Comparison of ENCODE assay signal across 9 cellular contexts in the genomic region with DNA sequence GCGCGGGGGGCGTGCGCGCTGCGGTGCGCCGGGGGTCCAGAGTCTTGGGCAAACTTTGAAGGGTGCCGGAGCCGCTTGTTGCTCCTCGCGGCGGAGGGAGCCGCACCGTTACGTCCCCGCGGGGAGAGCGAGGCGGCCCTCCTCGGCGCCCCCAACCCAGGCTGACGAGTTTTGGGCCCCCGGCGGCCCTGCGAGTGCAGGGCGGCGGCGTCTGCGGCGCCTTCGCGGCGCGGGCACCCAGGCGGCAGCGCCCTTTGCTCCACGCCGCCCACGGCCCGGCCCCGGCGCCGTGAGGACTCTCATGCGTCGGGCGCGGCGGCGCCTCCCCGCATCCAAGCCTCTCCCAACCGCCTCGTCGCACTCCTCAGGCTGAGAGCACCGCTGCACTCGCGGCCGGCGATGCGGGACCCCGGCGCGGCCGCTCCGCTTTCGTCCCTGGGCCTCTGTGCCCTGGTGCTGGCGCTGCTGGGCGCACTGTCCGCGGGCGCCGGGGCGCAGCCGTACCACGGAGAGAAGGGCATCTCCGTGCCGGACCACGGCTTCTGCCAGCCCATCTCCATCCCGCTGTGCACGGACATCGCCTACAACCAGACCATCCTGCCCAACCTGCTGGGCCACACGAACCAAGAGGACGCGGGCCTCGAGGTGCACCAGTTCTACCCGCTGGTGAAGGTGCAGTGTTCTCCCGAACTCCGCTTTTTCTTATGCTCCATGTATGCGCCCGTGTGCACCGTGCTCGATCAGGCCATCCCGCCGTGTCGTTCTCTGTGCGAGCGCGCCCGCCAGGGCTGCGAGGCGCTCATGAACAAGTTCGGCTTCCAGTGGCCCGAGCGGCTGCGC. TPM values are rescaled to one million over a fixed set of nuclear protein-coding genes. Genes with fewer than 3 reads are reported as not detected.
DNase-seq lines count a peak whose midpoint lies in the region; ATAC-seq, FAIRE-seq and TF ChIP-seq lines count a peak whose summit lies in the region.
"Had no signal": no experiment of that assay in that cellular context is flagged by ENCODE, and none has a peak within 500 bp of the region (broad histone marks: within the 10 kb centered on the region; RNA-seq: fewer than 3 reads in every experiment).

No MANE protein-coding gene starts in this region.

- ATAC-seq in GM18498 (IDR thresholded peaks at IDR 0.05; ENCODE audit: unreplicated experiment) (peak; percentile 19), HG02642 (IDR thresholded peaks at IDR 0.05; ENCODE audit: poor library complexity, unreplicated experiment) (peak; percentile 9), right cardiac atrium (peak; percentile 5 to 8)
- no peak for ATAC-seq in activated naive CD8-positive, alpha-beta T cell treated with anti-CD3 and anti-CD28 coated beads, Interleukin-2, amount 10 ng/mL, durations not matched to agents 7 days and 5 days (ENCODE audit: low read depth)

- H3K4me3 ChIP-seq in OCI-LY3 (ENCODE audit: low read length) (peak overlapping the region; percentile 79), right cardiac atrium (ENCODE audit: low read length) (peak overlapping the region; percentile 68), skeletal muscle cell (ENCODE audit: low read depth, low read length) (peak overlapping the region; percentile 69)

- H3K9me3 ChIP-seq in OCI-LY3 (ENCODE audit: insufficient read depth, low read length) (no peaks in the 10 kb centered on the region), right cardiac atrium (ENCODE audit: control insufficient read depth, low read length) (no peaks in the 10 kb centered on the region)

- no peak overlapping the region for H3K27ac Mint-ChIP-seq in activated naive CD8-positive, alpha-beta T cell treated with anti-CD3 and anti-CD28 coated beads, Interleukin-2, amount 10 ng/mL, durations not matched to agents 7 days and 5 days

- WGBS in right cardiac atrium: under 1% methylated on average over 105 of the region's 105 CpGs

- H3K4me3 Mint-ChIP-seq in activated naive CD8-positive, alpha-beta T cell treated with anti-CD3 and anti-CD28 coated beads, Interleukin-2, amount 10 ng/mL, durations not matched to agents 7 days and 5 days: peak overlapping the region; percentile 84

- H3K4me1 ChIP-seq in OCI-LY3 (ENCODE audit: low read length) (peaks cover 10% of the 10 kb centered on the region), right cardiac atrium (ENCODE audit: control insufficient read depth, insufficient read depth, low read length) (no peaks in the 10 kb centered on the region)

- H2AFZ ChIP-seq in OCI-LY3 (ENCODE audit: low read depth, low read length): 0 out of 2 replicates have a peak overlapping the region, but pooled peaks have one; percentile 79

- no peak for FAIRE-seq in D721Med (lab: Jason Lieb, UNC)
- FAIRE-seq: colon had no signal

- peaks cover 2% of the 10 kb centered on the region for H3K36me3 Mint-ChIP-seq in activated naive CD8-positive, alpha-beta T cell treated with anti-CD3 and anti-CD28 coated beads, Interleukin-2, amount 10 ng/mL, durations not matched to agents 7 days and 5 days

- no peak for TF ChIP-seq CTCF in OCI-LY3 (IDR thresholded peaks at IDR 0.05; ENCODE audit: low read depth, low read length)
- TF ChIP-seq CTCF in D721Med (IDR thresholded peaks at IDR 0.05; ENCODE audit: insufficient read depth, missing control alignments): no peak

- no peaks in the 10 kb centered on the region for H4K20me1 ChIP-seq in OCI-LY3 (ENCODE audit: insufficient read depth, low read length)

- no peaks in the 10 kb centered on the region for H3K36me3 ChIP-seq in OCI-LY3 (replicated peaks; ENCODE audit: low read depth, low read length)

- intact Hi-C loops in right cardiac atrium (cut with DNase I): loop anchor here in 3 of 4 donors (2.0 to 10.0 kb wide), 5 partner anchors 66 to 180 kb away; no protein-coding TSS in a partner anchor

- peak overlapping the region; percentile 68; the same call in 1 of the 2 replicates for H3K27ac ChIP-seq in OCI-LY3 (ENCODE audit: low read length)
- peak overlapping the region; percentile 97 for H3K27ac ChIP-seq in right cardiac atrium (ENCODE audit: low read length)

- peak overlapping the region; percentile 71 for H3K9ac ChIP-seq in OCI-LY3 (ENCODE audit: low read length)

- H3K27me3 ChIP-seq in OCI-LY3 (ENCODE audit: low read depth, low read length) (no peaks in the 10 kb centered on the region), right cardiac atrium (ENCODE audit: control insufficient read depth, insufficient read depth) (no peaks in the 10 kb centered on the region)

- H3K4me1 Mint-ChIP-seq in activated naive CD8-positive, alpha-beta T cell treated with anti-CD3 and anti-CD28 coated beads, Interleukin-2, amount 10 ng/mL, durations not matched to agents 7 days and 5 days: peaks cover 15% of the 10 kb centered on the region

- POLR2A ChIA-PET in activated naive CD8-positive, alpha-beta T cell treated with anti-CD3 and anti-CD28 coated beads, Interleukin-2, amount 10 ng/mL, durations not matched to agents 7 days and 5 days (lab: Charles Lee): no interaction called here

- no peaks in the 10 kb centered on the region for H3K79me2 ChIP-seq in OCI-LY3 (ENCODE audit: low read length)

- no peak for DNase-seq in activated naive CD8-positive, alpha-beta T cell treated with anti-CD3 and anti-CD28 coated beads, Interleukin-2, amount 10 ng/mL, durations not matched to agents 7 days and 5 days
- DNase-seq in right cardiac atrium (peak; percentile 27 to 75 (median 68)), skeletal muscle cell (ENCODE audit: low read depth) (no peak), NCI-H2196 treated with DMSO at 0.1 percent for 48 hours (lab: John Stamatoyannopoulos, UW; ENCODE audit: unreplicated experiment) (no peak), D721Med (ENCODE audit: insufficient read length, low spot score) (no peak)

- H3K9me3 Mint-ChIP-seq in activated naive CD8-positive, alpha-beta T cell treated with anti-CD3 and anti-CD28 coated beads, Interleukin-2, amount 10 ng/mL, durations not matched to agents 7 days and 5 days: no peaks in the 10 kb centered on the region

- peak overlapping the region; percentile 75 for H3K4me2 ChIP-seq in OCI-LY3 (ENCODE audit: low read length)

- peaks cover 57% of the 10 kb centered on the region for H3K27me3 Mint-ChIP-seq in activated naive CD8-positive, alpha-beta T cell treated with anti-CD3 and anti-CD28 coated beads, Interleukin-2, amount 10 ng/mL, durations not matched to agents 7 days and 5 days

RNA-seq across cellular contexts. Expression of a gene that starts 0.8 kb away (rescaled TPM):
- under 1 TPM; 0.44 to 0.82 TPM for total RNA-seq in activated naive CD8-positive, alpha-beta T cell treated with anti-CD3 and anti-CD28 coated beads, Interleukin-2, amount 10 ng/mL, durations not matched to agents 7 days and 5 days
- 10 to 100 TPM; 15.2 to 34.3 (median 27.9) TPM for total RNA-seq in right cardiac atrium
- 8.0 TPM for polyA plus RNA-seq in right cardiac atrium

RNA-seq across cellular contexts. Expression of a gene that starts 38.6 kb away (rescaled TPM):
- not detected for total RNA-seq in activated naive CD8-positive, alpha-beta T cell treated with anti-CD3 and anti-CD28 coated beads, Interleukin-2, amount 10 ng/mL, durations not matched to agents 7 days and 5 days
- total RNA-seq in right cardiac atrium: not detected
- polyA plus RNA-seq in right cardiac atrium: not detected

Comparison
In these comparisons a context has a peak if more than half of its experiments do, and no peak if none do; other contexts are left out.
1. DNase-seq: peak in right cardiac atrium (3 of 3); none in activated naive CD8-positive, alpha-beta T cell treated with anti-CD3 and anti-CD28 coated beads, Interleukin-2, amount 10 ng/mL, durations not matched to agents 7 days and 5 days (single experiment), skeletal muscle cell (single experiment), NCI-H2196 treated with DMSO at 0.1 percent for 48 hours (single experiment) and D721Med (single experiment).
2. RNA of a gene that starts 0.8 kb away (total RNA-seq): 15.2 to 34.3 TPM in right cardiac atrium; 0.44 to 0.82 TPM in activated naive CD8-positive, alpha-beta T cell treated with anti-CD3 and anti-CD28 coated beads, Interleukin-2, amount 10 ng/mL, durations not matched to agents 7 days and 5 days; every median in the first group is over 4 times any median in the second.
3. Peak in every context shown above with its lines, with median percentiles within 50 percentile points of each other: H3K4me3 ChIP-seq.